8 cellular contexts compared by ENCODE assay signal in genomic region chr19:7489609-7490044, GRCh38. TPM values are rescaled to one million over a fixed set of nuclear protein-coding genes. Genes with fewer than 3 reads are reported as not detected.
DNase-seq lines count a peak whose midpoint lies in the region; ATAC-seq and TF ChIP-seq lines count a peak whose summit lies in the region.

No MANE protein-coding gene starts in this region.

- H3K9ac ChIP-seq in mucosa of rectum (ENCODE audit: low read depth in 1 of 2, low read length in 2 of 2): peak overlapping the region in 1 of 2 donors; percentile 90

- H3K27me3 ChIP-seq in heart left ventricle (no peaks in the 10 kb centered on the region), right atrium auricular region (no peaks in the 10 kb centered on the region), mucosa of rectum (ENCODE audit: control insufficient read depth in 2 of 2, insufficient read depth in 2 of 2, low read length in 2 of 2) (no peaks in the 10 kb centered on the region), vagina (no peaks in the 10 kb centered on the region)

- no peaks in the 10 kb centered on the region for H3K36me3 ChIP-seq in heart left ventricle
- no peaks in the 10 kb centered on the region for H3K36me3 ChIP-seq in right atrium auricular region
- H3K36me3 ChIP-seq in mucosa of rectum (ENCODE audit: control insufficient read depth in 2 of 2, insufficient read depth in 2 of 2, low read length in 2 of 2): no peaks in the 10 kb centered on the region
- H3K36me3 ChIP-seq in vagina: no peaks in the 10 kb centered on the region

- H3K27me3 Mint-ChIP-seq in brain: no peaks in the 10 kb centered on the region

- H3K4me1 ChIP-seq in heart left ventricle: peaks cover 0 to 41% (median 12%) of the 10 kb centered on the region in 12 donors
- peaks cover 0 to 15% of the 10 kb centered on the region in 2 donors for H3K4me1 ChIP-seq in right atrium auricular region
- peaks cover 6 to 12% of the 10 kb centered on the region in 2 donors for H3K4me1 ChIP-seq in mucosa of rectum (ENCODE audit: control insufficient read depth in 2 of 2, insufficient read depth in 2 of 2, low read length in 2 of 2)
- peaks cover 6% of the 10 kb centered on the region for H3K4me1 ChIP-seq in vagina

- H3K9me3 ChIP-seq in heart left ventricle (no peaks in the 10 kb centered on the region), right atrium auricular region (no peaks in the 10 kb centered on the region), mucosa of rectum (ENCODE audit: control insufficient read depth in 2 of 2, low read length in 2 of 2) (no peaks in the 10 kb centered on the region), vagina (no peaks in the 10 kb centered on the region)

- no peak for TF ChIP-seq POLR2A in heart left ventricle (IDR thresholded peaks at IDR 0.05)
- no peak for TF ChIP-seq POLR2A in vagina (IDR thresholded peaks at IDR 0.05)

- no peak for ATAC-seq in heart left ventricle
- ATAC-seq in HG02610 (IDR thresholded peaks at IDR 0.05; ENCODE audit: unreplicated experiment): no peak
- ATAC-seq in HG03196 (IDR thresholded peaks at IDR 0.05; ENCODE audit: unreplicated experiment): no peak

- H3K27ac ChIP-seq in heart left ventricle: peak overlapping the region in 5 of 12 donors; percentile 65 to 86 (median 82)
- H3K27ac ChIP-seq in right atrium auricular region: peak overlapping the region in 1 of 2 donors; percentile 87
- H3K27ac ChIP-seq in mucosa of rectum (ENCODE audit: low read depth in 2 of 2, low read length in 2 of 2): peak overlapping the region; percentile 88 to 93
- H3K27ac ChIP-seq in vagina: no peak overlapping the region

- intact Hi-C loops in heart left ventricle (cut with DNase I): loop anchor here in 5 of 10 donors (1.0 to 5.0 kb wide), 4 partner anchors 25 to 45 kb away; partner anchors contain the start of gene MCOLN1 (in 3 of the 5)
- intact Hi-C loops in vagina (cut with DNase I): no loop called here

- TF ChIP-seq CTCF in heart left ventricle (IDR thresholded peaks at IDR 0.05): no peak
- no peak for TF ChIP-seq CTCF in right atrium auricular region (IDR thresholded peaks at IDR 0.05)
- no peak for TF ChIP-seq CTCF in brain (conservative IDR thresholded peaks at IDR 0.05)
- no peak for TF ChIP-seq CTCF in vagina (IDR thresholded peaks at IDR 0.05)

- H3K4me1 Mint-ChIP-seq in brain: peaks cover 20% of the 10 kb centered on the region

- H3K4me3 ChIP-seq in heart left ventricle (peak overlapping the region in 9 of 12 donors; percentile 60 to 90 (median 69)), right atrium auricular region (no peak overlapping the region), mucosa of rectum (ENCODE audit: low read length in 2 of 2) (peak overlapping the region; percentile 78 to 86), vagina (peak overlapping the region; percentile 58)

- no peak for DNase-seq in heart left ventricle
- no peak for DNase-seq in right atrium auricular region (ENCODE audit: low spot score)
- DNase-seq in vagina (ENCODE audit: extremely low spot score in 2 of 2): no peak
- no peak for DNase-seq in activated CD4-positive, alpha-beta T cell treated with anti-CD3 and anti-CD28 coated beads, Interleukin-2, amount 50 U/mL, for 1 hour

- H3K9me3 Mint-ChIP-seq in brain: peaks cover 0 to 5% (median 0%) of the 10 kb centered on the region in 5 experiments

- no peaks in the 10 kb centered on the region for H3K36me3 Mint-ChIP-seq in brain

- WGBS in heart left ventricle, 4 donors: 81 to 86% (median 83%) methylated on average over 11 of the region's 11 CpGs

- H3K27ac Mint-ChIP-seq in brain: peak overlapping the region; percentile 77 to 98 (median 96)

- H3K4me3 Mint-ChIP-seq in brain: peak overlapping the region; percentile 80 to 87 (median 82)

RNA-seq across cellular contexts. Expression of gene PEX11G, which starts 0.8 kb away (rescaled TPM):
- total RNA-seq in heart left ventricle: 1 to 10 TPM in 8 of 9 donors, under 1 TPM in 1; 0.93 to 2.9 (median 1.5) TPM
- polyA plus RNA-seq in heart left ventricle: 1 to 10 TPM in 1 of 2 donors, under 1 TPM in 1; 0.55 to 3.4 TPM
- total RNA-seq in right atrium auricular region: 1 to 10 TPM; 1.0 to 1.1 TPM
- polyA plus RNA-seq in brain (ENCODE audit: insufficient read depth, low read depth, low replicate concordance): 8.9 TPM
- 2.7 TPM for total RNA-seq in vagina

RNA-seq across cellular contexts. Expression of gene ZNF358, which starts 26.3 kb away (rescaled TPM):
- 100 to 1,000 TPM in 1 of 9 donors, 10 to 100 TPM in 8; 62.8 to 128 (median 74.4) TPM for total RNA-seq in heart left ventricle
- polyA plus RNA-seq in heart left ventricle: 100 to 1,000 TPM in 1 of 2 donors, 10 to 100 TPM in 1; 49.3 to 159 TPM
- 100 to 1,000 TPM; 109 to 119 TPM for total RNA-seq in right atrium auricular region
- polyA plus RNA-seq in brain (ENCODE audit: insufficient read depth, low read depth, low replicate concordance): 254 TPM
- total RNA-seq in vagina: 87.4 TPM

RNA-seq across cellular contexts. Expression of gene MCOLN1, which starts 32.8 kb away (rescaled TPM):
- 10 to 100 TPM; 12.1 to 49.7 (median 14.9) TPM for total RNA-seq in heart left ventricle
- 10 to 100 TPM; 24.6 to 25.2 TPM for polyA plus RNA-seq in heart left ventricle
- 10 to 100 TPM; 11.2 to 13.0 TPM for total RNA-seq in right atrium auricular region
- polyA plus RNA-seq in brain (ENCODE audit: insufficient read depth, low read depth, low replicate concordance): 39.2 TPM
- total RNA-seq in vagina: 20.4 TPM

RNA-seq across cellular contexts. Expression of gene PNPLA6, which starts 45.9 kb away (rescaled TPM):
- total RNA-seq in heart left ventricle (100 to 1,000 TPM in 1 of 9 donors, 10 to 100 TPM in 8; 41.4 to 105 (median 49.9) TPM), right atrium auricular region (10 to 100 TPM; 45.3 to 70.6 TPM), vagina (47.4 TPM)
- polyA plus RNA-seq in heart left ventricle (10 to 100 TPM; 35.6 to 51.1 TPM), brain (ENCODE audit: insufficient read depth, low read depth, low replicate concordance) (104 TPM)

Comparison
In these comparisons a context has a peak if more than half of its experiments do, and no peak if none do; other contexts are left out.
1. H3K4me3 ChIP-seq: peak in heart left ventricle (9 of 12), mucosa of rectum (2 of 2) and vagina (2 of 2); none in right atrium auricular region (0 of 2).